ENCODE assay signal across 10 cellular contexts in the genomic region with DNA sequence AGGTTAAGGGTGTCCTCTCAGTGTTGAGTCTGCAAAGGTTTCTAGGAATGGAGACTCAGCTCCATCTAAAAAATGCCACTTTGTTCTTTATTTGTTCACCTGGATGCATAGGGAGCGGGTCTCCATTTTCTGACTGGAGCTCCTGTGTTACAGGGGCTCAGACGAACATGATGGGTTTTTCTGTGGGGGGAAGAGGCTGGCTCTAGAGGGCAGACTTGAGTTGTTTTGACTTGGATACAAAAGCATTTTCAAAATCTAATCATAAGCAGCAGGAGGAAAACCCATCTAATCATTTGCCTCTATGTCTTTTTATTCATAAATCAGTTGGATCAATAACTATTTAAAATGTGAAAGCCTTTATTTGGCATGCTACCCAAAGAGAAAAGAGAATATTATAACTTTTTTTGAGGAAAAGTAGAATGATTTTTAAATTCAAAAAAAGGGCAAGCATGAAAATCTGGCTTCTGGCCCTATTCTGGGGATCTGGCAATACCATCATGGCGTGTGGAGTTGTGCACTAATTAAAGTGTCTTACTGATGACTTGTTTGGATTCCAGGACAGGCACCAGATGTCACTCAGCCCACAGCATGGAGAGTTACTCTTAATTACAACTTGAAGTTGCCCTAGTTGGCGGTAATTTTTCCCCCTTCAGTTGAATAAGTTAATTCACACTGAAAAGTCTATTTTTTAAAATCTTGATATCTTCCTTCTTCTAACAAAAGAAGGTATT.
A peak's percentile ranks its signal among the peaks of the same experiment; 100 is the strongest.
DNase-seq lines count a peak whose midpoint lies in the region; ATAC-seq, FAIRE-seq and TF ChIP-seq lines count a peak whose summit lies in the region.
"Had no signal": no experiment of that assay in that cellular context is flagged by ENCODE, and none has a peak within 500 bp of the region (broad histone marks: within the 10 kb centered on the region; RNA-seq: fewer than 3 reads in every experiment).

No MANE protein-coding gene starts in this region.

- no peak for FAIRE-seq in urothelium cell line (lab: Jason Lieb, UNC)

- intact Hi-C loops in heart left ventricle (cut with DNase I) = no loop called here

- WGBS in heart left ventricle, 4 donors = 48 to 55% (median 51%) methylated on average over 4 of the region's 4 CpGs

- TF ChIP-seq CTCF in heart left ventricle (IDR thresholded peaks at IDR 0.05) = peak in 10 of 12 donors; percentile 13 to 57 (median 42)
- TF ChIP-seq CTCF in right atrium auricular region (IDR thresholded peaks at IDR 0.05) = peak in 1 of 2 donors; percentile 56

- no peaks in the 10 kb centered on the region for H3K9me3 Mint-ChIP-seq in activated CD4-positive, alpha-beta memory T cell treated with anti-CD3 and anti-CD28 coated beads, Interleukin-2, amount 10 ng/mL, durations not matched to agents 7 days and 5 days
- H3K9me3 Mint-ChIP-seq: dendritic cell treated with granulocyte-macrophage colony-stimulating factor and Interleukin-4, amounts not matched to agents 40 ng/mL and 50 ng/mL, for 4 days had no signal

- no peak overlapping the region for H3K27ac ChIP-seq in heart left ventricle
- no peak overlapping the region for H3K27ac ChIP-seq in right atrium auricular region

- no peaks in the 10 kb centered on the region for H3K9me3 ChIP-seq in heart left ventricle
- H3K9me3 ChIP-seq in right atrium auricular region = no peaks in the 10 kb centered on the region

- POLR2A ChIA-PET in activated CD4-positive, alpha-beta memory T cell treated with anti-CD3 and anti-CD28 coated beads, Interleukin-2, amount 10 ng/mL, durations not matched to agents 7 days and 5 days (lab: Charles Lee) = no interaction called here

- no peak overlapping the region for H3K27ac Mint-ChIP-seq in activated CD4-positive, alpha-beta memory T cell treated with anti-CD3 and anti-CD28 coated beads, Interleukin-2, amount 10 ng/mL, durations not matched to agents 7 days and 5 days
- H3K27ac Mint-ChIP-seq: dendritic cell treated with granulocyte-macrophage colony-stimulating factor and Interleukin-4, amounts not matched to agents 40 ng/mL and 50 ng/mL, for 4 days had no signal

- no peak overlapping the region for H3K4me3 Mint-ChIP-seq in activated CD4-positive, alpha-beta memory T cell treated with anti-CD3 and anti-CD28 coated beads, Interleukin-2, amount 10 ng/mL, durations not matched to agents 7 days and 5 days
- H3K4me3 Mint-ChIP-seq: dendritic cell treated with granulocyte-macrophage colony-stimulating factor and Interleukin-4, amounts not matched to agents 40 ng/mL and 50 ng/mL, for 4 days had no signal

- H3K27me3 ChIP-seq in heart left ventricle (no peaks in the 10 kb centered on the region), right atrium auricular region (no peaks in the 10 kb centered on the region)

- no peak for TF ChIP-seq POLR2A in heart left ventricle (IDR thresholded peaks at IDR 0.05)

- no peaks in the 10 kb centered on the region for H3K4me1 ChIP-seq in heart left ventricle
- H3K4me1 ChIP-seq in right atrium auricular region = no peaks in the 10 kb centered on the region

- no peaks in the 10 kb centered on the region for H3K27me3 Mint-ChIP-seq in activated CD4-positive, alpha-beta memory T cell treated with anti-CD3 and anti-CD28 coated beads, Interleukin-2, amount 10 ng/mL, durations not matched to agents 7 days and 5 days
- H3K27me3 Mint-ChIP-seq: dendritic cell treated with granulocyte-macrophage colony-stimulating factor and Interleukin-4, amounts not matched to agents 40 ng/mL and 50 ng/mL, for 4 days had no signal

- no peaks in the 10 kb centered on the region for H3K36me3 ChIP-seq in heart left ventricle
- H3K36me3 ChIP-seq in right atrium auricular region = no peaks in the 10 kb centered on the region

- DNase-seq in heart left ventricle (no peak), right atrium auricular region (ENCODE audit: low spot score) (no peak), OCI-M1 (lab: John Stamatoyannopoulos, UW) (peak; percentile 68), foreskin melanocyte (peak; percentile 31), urothelium cell line (ENCODE audit: low spot score) (peak; percentile 54), NCI-H2227 (lab: John Stamatoyannopoulos, UW; ENCODE audit: unreplicated experiment) (no peak)
- DNase-seq in activated CD4-positive, alpha-beta memory T cell treated with anti-CD3 and anti-CD28 coated beads, Interleukin-2, amount 10 ng/mL, durations not matched to agents 7 days and 5 days = no peak
- DNase-seq in activated CD4-positive, CD25-positive, alpha-beta regulatory T cell (lab: John Stamatoyannopoulos, UW) = no peak
- DNase-seq: NCI-H1048 had no signal

- CTCF ChIA-PET in activated CD4-positive, alpha-beta memory T cell treated with anti-CD3 and anti-CD28 coated beads, Interleukin-2, amount 10 ng/mL, durations not matched to agents 7 days and 5 days (lab: Charles Lee) = no interaction called here

- ATAC-seq in heart left ventricle = no peak

- H3K36me3 Mint-ChIP-seq in activated CD4-positive, alpha-beta memory T cell treated with anti-CD3 and anti-CD28 coated beads, Interleukin-2, amount 10 ng/mL, durations not matched to agents 7 days and 5 days (ENCODE audit: low read depth) = no peaks in the 10 kb centered on the region

- no peaks in the 10 kb centered on the region for H3K4me1 Mint-ChIP-seq in activated CD4-positive, alpha-beta memory T cell treated with anti-CD3 and anti-CD28 coated beads, Interleukin-2, amount 10 ng/mL, durations not matched to agents 7 days and 5 days

- no peak overlapping the region for H3K4me3 ChIP-seq in heart left ventricle
- no peak overlapping the region for H3K4me3 ChIP-seq in right atrium auricular region

Comparison
In these comparisons a context has a peak if more than half of its experiments do, and no peak if none do; other contexts are left out.
1. DNase-seq: peak in OCI-M1 (single experiment), foreskin melanocyte (single experiment) and urothelium cell line (single experiment); none in heart left ventricle (0 of 5), right atrium auricular region (single experiment), activated CD4-positive, alpha-beta memory T cell treated with anti-CD3 and anti-CD28 coated beads, Interleukin-2, amount 10 ng/mL, durations not matched to agents 7 days and 5 days (single experiment), activated CD4-positive, CD25-positive, alpha-beta regulatory T cell (0 of 4) and NCI-H2227 (single experiment).